Comparison of ENCODE assay signal across 1 cellular context in genomic region chr9:92636627-92637026, GRCh38.
TF ChIP-seq lines count a peak whose summit lies in the region.

No MANE protein-coding gene starts in this region.

TF ChIP-seq in HepG2, 621 proteins besides CTCF, POLR2A, EP300 and RAD21:
- TF ChIP-seq ETS1 (CRISPR knock-in tag; IDR thresholded peaks at IDR 0.05) (no peak), ZNF556 (CRISPR knock-in tag; IDR thresholded peaks at IDR 0.05; ENCODE audit: borderline replicate concordance) (no peak), SMC3 (IDR thresholded peaks at IDR 0.05; ENCODE audit: low read length) (no peak), CBX1 (IDR thresholded peaks at IDR 0.05; ENCODE audit: low read depth) (no peak), ZBTB44 (CRISPR knock-in tag; IDR thresholded peaks at IDR 0.05) (no peak), ELF1 (CRISPR knock-in tag; IDR thresholded peaks at IDR 0.05) (no peak), MTF2 (CRISPR knock-in tag; IDR thresholded peaks at IDR 0.05; ENCODE audit: borderline replicate concordance) (no peak), NFE2 (CRISPR knock-in tag; IDR thresholded peaks at IDR 0.05) (no peak), MYNN (CRISPR knock-in tag; IDR thresholded peaks at IDR 0.05; ENCODE audit: low read depth) (no peak), ZNF24 (IDR thresholded peaks at IDR 0.05) (no peak), FOSL2 (CRISPR knock-in tag; IDR thresholded peaks at IDR 0.05) (no peak), ZSCAN29 (CRISPR knock-in tag; conservative IDR thresholded peaks at IDR 0.05) (no peak), TCF7 (IDR thresholded peaks at IDR 0.05; ENCODE audit: low read depth) (no peak)
TF ChIP-seq in HepG2: peak in this region for 0.
